Comparison of ENCODE assay signal across 18 cellular contexts in genomic region chr3:50816896-50817295, GRCh38.
DNase-seq lines count a peak whose midpoint lies in the region; ATAC-seq, FAIRE-seq and TF ChIP-seq lines count a peak whose summit lies in the region.
"Had no signal": no experiment of that assay in that cellular context is flagged by ENCODE, and none has a peak within 500 bp of the region (broad histone marks: within the 10 kb centered on the region; RNA-seq: fewer than 3 reads in every experiment).

No MANE protein-coding gene starts in this region.

- TF ChIP-seq EP300 in H1 (IDR thresholded peaks at IDR 0.05; ENCODE audit: borderline replicate concordance in 1 of 2, low read depth in 2 of 2, low read length in 2 of 2) = no peak

- peak overlapping the region; percentile 77 for H2BK12ac ChIP-seq in H1 (ENCODE audit: low read depth, low read length)

- no peaks in the 10 kb centered on the region; the same call in 1 of the 2 replicates for H3K23me2 ChIP-seq in H1 (ENCODE audit: low read depth, low read length)

- no peaks in the 10 kb centered on the region for H3K79me1 ChIP-seq in H1 (ENCODE audit: low read depth, low read length)

- H3K9me3 ChIP-seq in ES-I3 (ENCODE audit: control insufficient read depth, insufficient read depth, low read length) (no peaks in the 10 kb centered on the region; the same call in 1 of the 2 replicates), H1 (ENCODE audit: insufficient read depth in 2 of 2, low read depth in 1 of 2, low read length in 1 of 2) (no peaks in the 10 kb centered on the region)
- H3K9me3 ChIP-seq: SK-N-SH had no signal

- peaks cover 11% of the 10 kb centered on the region for H3K4me1 Mint-ChIP-seq in neural crest cell
- peaks cover 4% of the 10 kb centered on the region for H3K4me1 Mint-ChIP-seq in activated CD4-positive, alpha-beta memory T cell treated with anti-CD3 and anti-CD28 coated beads, Interleukin-2, amount 10 ng/mL, durations not matched to agents 7 days and 5 days
- H3K4me1 Mint-ChIP-seq in glutamatergic neuron (ENCODE audit: low read depth, unreplicated experiment) = peaks cover 2% of the 10 kb centered on the region

- peak overlapping the region; percentile 98 for H2BK120ac ChIP-seq in H1 (replicated peaks; ENCODE audit: low read depth, low read length)

- H4K91ac ChIP-seq in H1 (replicated peaks; ENCODE audit: insufficient read length, low read length) = peak overlapping the region; percentile 94

- CTCF ChIA-PET in H1 (lab: Charles Lee; ENCODE audit: partially characterized antibody) = interaction anchor here (0.7 kb wide), 1 partner anchor 99 kb away, joined by 3 read pairs; no protein-coding TSS in a partner anchor
- CTCF ChIA-PET in activated CD4-positive, alpha-beta memory T cell treated with anti-CD3 and anti-CD28 coated beads, Interleukin-2, amount 10 ng/mL, durations not matched to agents 7 days and 5 days (lab: Charles Lee) = no interaction called here

- peak overlapping the region; percentile 17; the same call in 1 of the 2 replicates for H2AK5ac ChIP-seq in H1 (ENCODE audit: low read depth, low read length)

- no peak for TF ChIP-seq POLR2A in H1 (IDR thresholded peaks at IDR 0.05; ENCODE audit: control extremely low read depth in 1 of 2, low read depth in 2 of 2, low read length in 2 of 2)

- H3K56ac ChIP-seq in H1 (replicated peaks; ENCODE audit: insufficient read length, low read depth, low read length) = no peak overlapping the region

- peak; percentile 36 for FAIRE-seq in H1 (lab: Jason Lieb, UNC)
- FAIRE-seq: D721Med, HTR-8/SVneo had no signal

- 78% methylated on average over 3 of the region's 3 CpGs; no CpG with 5 or more reads in 1 of the 2 experiments for WGBS in H1 (ENCODE audit: extremely low coverage in 1 of 2, insufficient coverage in 1 of 2, insufficient read length in 1 of 2, insufficient replicate concordance in 2 of 2, low coverage in 1 of 2, low lambda C conversion rate in 2 of 2, missing lambda C conversion rate in 1 of 2), 2 experiments

- no peak for TF ChIP-seq RAD21 in H1 (IDR thresholded peaks at IDR 0.05 in 1 of 2, conservative IDR thresholded peaks at IDR 0.05 in 1 of 2; ENCODE audit: low read depth in 2 of 2, low read length in 2 of 2)

- peaks cover 32% of the 10 kb centered on the region for H3K4me1 ChIP-seq in ES-I3 (ENCODE audit: insufficient read depth, low read length)
- peaks cover 10 to 26% (median 21%) of the 10 kb centered on the region in 4 experiments; a peak in 5 of 7 replicates for H3K4me1 ChIP-seq in H1 (replicated peaks in 1 of 4; ENCODE audit: control insufficient read depth in 3 of 4, insufficient read depth in 4 of 4, low read length in 3 of 4)

- no peaks in the 10 kb centered on the region for H3K27me3 ChIP-seq in H1 (replicated peaks in 1 of 4; ENCODE audit: control insufficient read depth in 3 of 4, extremely low read depth in 1 of 4, insufficient read depth in 3 of 4, low read length in 3 of 4)

- H2BK15ac ChIP-seq in H1 (ENCODE audit: low read length) = 0 out of 2 replicates have a peak overlapping the region, but pooled peaks have one; percentile 89

- H3K9ac ChIP-seq in ES-I3 (ENCODE audit: low read depth, low read length) (peak overlapping the region; percentile 3; the same call in 1 of the 2 replicates), H1 (replicated peaks in 1 of 4; ENCODE audit: extremely low read depth in 1 of 4, low read depth in 3 of 4, low read length in 3 of 4) (0 out of 7 replicates have a peak overlapping the region, but pooled peaks of 1 of the 4 experiments have one; percentile 27)
- H3K9ac ChIP-seq: SK-N-SH had no signal

- no peak for TF ChIP-seq CTCF in H1 (IDR thresholded peaks at IDR 0.05; ENCODE audit: control extremely low read depth in 1 of 3, insufficient read depth in 1 of 3, low read depth in 1 of 3, low read length in 3 of 3)
- TF ChIP-seq CTCF in neural crest cell (conservative IDR thresholded peaks at IDR 0.05) = no peak
- TF ChIP-seq CTCF in glutamatergic neuron (IDR thresholded peaks at IDR 0.05; ENCODE audit: partially characterized antibody, unreplicated experiment) = no peak

- H2BK20ac ChIP-seq in H1 (ENCODE audit: low read length) = peak overlapping the region; percentile 63

- H3K27me3 Mint-ChIP-seq in neural crest cell (ENCODE audit: low read depth) (no peaks in the 10 kb centered on the region), glutamatergic neuron (ENCODE audit: unreplicated experiment) (no peaks in the 10 kb centered on the region)
- H3K27me3 Mint-ChIP-seq in activated CD4-positive, alpha-beta memory T cell treated with anti-CD3 and anti-CD28 coated beads, Interleukin-2, amount 10 ng/mL, durations not matched to agents 7 days and 5 days = no peaks in the 10 kb centered on the region

- DNase-seq in HT1080 (ENCODE audit: low read depth) (peak; percentile 47), H1 (ENCODE audit: low read depth in 1 of 2, low spot score in 2 of 2) (no peak), neural crest cell (ENCODE audit: low read depth, low spot score) (no peak), glutamatergic neuron (no peak)
- DNase-seq in activated CD4-positive, alpha-beta memory T cell treated with anti-CD3 and anti-CD28 coated beads, Interleukin-2, amount 10 ng/mL, durations not matched to agents 7 days and 5 days = no peak
- DNase-seq: CD8-positive, alpha-beta T cell; HCEC 1CT; KBM-7; NCI-H1105; NCI-H1694 treated with DMSO at 0.1 percent for 48 hours; NCI-H345; NCI-H69; NK-92 treated with Interleukin-12 subunit alpha and Interleukin-12 subunit beta, amount 100 ng/mL, for 24 hours; SK-N-SH had no signal

- H3K79me2 ChIP-seq in H1 (ENCODE audit: control insufficient read depth in 1 of 2, insufficient read depth in 2 of 2, low read length in 2 of 2) = no peaks in the 10 kb centered on the region

- H3K27ac Mint-ChIP-seq in neural crest cell (ENCODE audit: unreplicated experiment) (peak overlapping the region; percentile 60), glutamatergic neuron (ENCODE audit: unreplicated experiment) (no peak overlapping the region)
- no peak overlapping the region for H3K27ac Mint-ChIP-seq in activated CD4-positive, alpha-beta memory T cell treated with anti-CD3 and anti-CD28 coated beads, Interleukin-2, amount 10 ng/mL, durations not matched to agents 7 days and 5 days
- H3K27ac Mint-ChIP-seq: CD8-positive, alpha-beta T cell had no signal

- H3K9me3 Mint-ChIP-seq in neural crest cell (no peaks in the 10 kb centered on the region), glutamatergic neuron (ENCODE audit: unreplicated experiment) (peaks cover 2% of the 10 kb centered on the region)
- H3K9me3 Mint-ChIP-seq in activated CD4-positive, alpha-beta memory T cell treated with anti-CD3 and anti-CD28 coated beads, Interleukin-2, amount 10 ng/mL, durations not matched to agents 7 days and 5 days = no peaks in the 10 kb centered on the region
- H3K9me3 Mint-ChIP-seq: CD8-positive, alpha-beta T cell had no signal

- peak overlapping the region in 1 of 4 experiments; percentile 32; a peak in 3 of 8 replicates for H3K4me3 ChIP-seq in H1 (ENCODE audit: extremely low read depth in 1 of 4, insufficient read depth in 2 of 4, low read depth in 3 of 4, low read length in 4 of 4)

- peak overlapping the region; percentile 66; the same call in 1 of the 2 replicates for H3K27ac ChIP-seq in H1 (ENCODE audit: low read depth, low read length)

- peak overlapping the region; percentile 56 to 65; a peak in 3 of 4 replicates for H3K4me2 ChIP-seq in H1 (ENCODE audit: insufficient read depth in 1 of 2, low read depth in 2 of 2, low read length in 2 of 2)
- H3K4me2 ChIP-seq: SK-N-SH had no signal

- peak overlapping the region; percentile 52 for H3K14ac ChIP-seq in H1 (ENCODE audit: insufficient read length)

- ATAC-seq in GM19035 (IDR thresholded peaks at IDR 0.05; ENCODE audit: unreplicated experiment) = no peak
- ATAC-seq: CD8-positive, alpha-beta T cell had no signal

- H3K23ac ChIP-seq in H1 (ENCODE audit: insufficient read length) = peak overlapping the region; percentile 100

- H3K36me3 ChIP-seq in ES-I3 (ENCODE audit: insufficient read depth, low read length) (no peaks in the 10 kb centered on the region), H1 (ENCODE audit: control insufficient read depth in 2 of 4, insufficient read depth in 4 of 4, low read length in 3 of 4) (no peaks in the 10 kb centered on the region; a peak in 1 of 8 replicates)

- H4K5ac ChIP-seq in H1 (ENCODE audit: insufficient read length, low read depth, low read length) = peak overlapping the region; percentile 98

- no peaks in the 10 kb centered on the region for H3K36me3 Mint-ChIP-seq in neural crest cell (ENCODE audit: low read depth)
- H3K36me3 Mint-ChIP-seq in activated CD4-positive, alpha-beta memory T cell treated with anti-CD3 and anti-CD28 coated beads, Interleukin-2, amount 10 ng/mL, durations not matched to agents 7 days and 5 days (ENCODE audit: low read depth) = no peaks in the 10 kb centered on the region
- no peaks in the 10 kb centered on the region for H3K36me3 Mint-ChIP-seq in glutamatergic neuron (ENCODE audit: unreplicated experiment)
- H3K36me3 Mint-ChIP-seq: CD8-positive, alpha-beta T cell had no signal

- H2BK5ac ChIP-seq in H1 (ENCODE audit: low read depth, low read length) = peak overlapping the region; percentile 87

- POLR2A ChIA-PET in H1 (lab: Charles Lee; ENCODE audit: partially characterized antibody) = interaction anchor here (0.7 kb wide), 1 partner anchor 118 kb away, joined by 6 read pairs; no protein-coding TSS in a partner anchor
- POLR2A ChIA-PET in activated CD4-positive, alpha-beta memory T cell treated with anti-CD3 and anti-CD28 coated beads, Interleukin-2, amount 10 ng/mL, durations not matched to agents 7 days and 5 days (lab: Charles Lee) = no interaction called here

- H2AFZ ChIP-seq in H1 (ENCODE audit: low read length) = no peak overlapping the region

- H4K8ac ChIP-seq in H1 (ENCODE audit: extremely low read depth, insufficient read depth, low read length) = no peak overlapping the region

- no peaks in the 10 kb centered on the region for H4K20me1 ChIP-seq in H1 (replicated peaks in 1 of 2; ENCODE audit: control insufficient read depth in 1 of 2, insufficient read depth in 2 of 2, low read length in 2 of 2)

- H3K4ac ChIP-seq in H1 (replicated peaks; ENCODE audit: insufficient read length, low read depth, low read length) = no peak overlapping the region

- H3K4me3 Mint-ChIP-seq in neural crest cell (no peak overlapping the region), glutamatergic neuron (ENCODE audit: unreplicated experiment) (no peak overlapping the region)
- no peak overlapping the region for H3K4me3 Mint-ChIP-seq in activated CD4-positive, alpha-beta memory T cell treated with anti-CD3 and anti-CD28 coated beads, Interleukin-2, amount 10 ng/mL, durations not matched to agents 7 days and 5 days
- H3K4me3 Mint-ChIP-seq: CD8-positive, alpha-beta T cell had no signal

- H3K18ac ChIP-seq in H1 (ENCODE audit: extremely low read depth, low read length) = peak overlapping the region; percentile 60

TF ChIP-seq in H1, 55 proteins besides CTCF, POLR2A, EP300 and RAD21 (continues in another document):
- no peak for TF ChIP-seq MAFK (IDR thresholded peaks at IDR 0.05; ENCODE audit: low read depth, low read length)
- TF ChIP-seq SP4 (IDR thresholded peaks at IDR 0.05; ENCODE audit: low read length) = no peak
- TF ChIP-seq, protein P1, sequence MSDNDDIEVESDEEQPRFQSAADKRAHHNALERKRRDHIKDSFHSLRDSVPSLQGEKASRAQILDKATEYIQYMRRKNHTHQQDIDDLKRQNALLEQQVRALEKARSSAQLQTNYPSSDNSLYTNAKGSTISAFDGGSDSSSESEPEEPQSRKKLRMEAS (IDR thresholded peaks at IDR 0.05) = no peak
- no peak for TF ChIP-seq POU5F1 (IDR thresholded peaks at IDR 0.05; ENCODE audit: low read depth, low read length)
